ENCODE assay signal across 11 cellular contexts in the genomic region with DNA sequence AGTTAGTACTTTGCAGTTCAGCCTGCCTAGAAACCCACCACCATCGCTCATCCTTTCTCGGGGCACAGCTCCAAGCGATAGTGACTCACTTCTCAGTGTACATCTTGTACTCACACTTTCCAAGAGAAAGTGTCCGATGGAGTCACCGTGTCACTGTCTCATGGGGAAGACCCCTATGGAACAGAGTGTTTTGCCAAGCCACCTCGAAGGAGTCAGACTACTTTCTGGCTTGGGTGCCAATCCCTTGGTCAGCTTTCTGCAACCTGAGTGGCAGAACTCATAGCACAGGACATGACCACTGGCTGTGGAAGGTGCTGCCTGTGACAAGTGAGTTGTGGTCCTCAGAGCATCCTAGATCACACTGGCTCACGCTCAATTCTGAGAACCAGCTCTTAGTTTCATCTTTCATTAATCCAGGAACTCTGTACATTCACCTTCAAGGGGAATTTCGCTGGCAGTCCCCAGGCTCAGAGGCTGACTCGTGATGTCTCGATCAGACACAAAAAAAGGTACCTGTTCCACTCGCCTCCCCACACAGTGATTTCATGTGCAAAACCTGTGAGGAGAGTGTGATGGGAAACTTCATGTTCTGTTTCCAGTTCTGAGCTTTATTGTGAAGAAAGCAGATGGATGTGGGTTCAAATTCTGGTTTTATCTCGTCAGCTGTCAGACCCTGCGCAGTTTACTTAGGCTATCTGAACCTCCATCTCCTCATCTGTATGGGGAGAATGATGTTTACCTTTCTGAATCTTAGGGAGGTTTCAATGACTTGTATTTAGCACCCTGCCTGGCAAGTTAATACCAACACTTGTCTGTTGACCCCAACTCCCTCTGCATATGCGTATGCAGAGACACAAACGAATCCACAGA.
A peak's percentile ranks its signal among the peaks of the same experiment; 100 is the strongest.
DNase-seq lines count a peak whose midpoint lies in the region; ATAC-seq, FAIRE-seq and TF ChIP-seq lines count a peak whose summit lies in the region.
"Had no signal": no experiment of that assay in that cellular context is flagged by ENCODE, and none has a peak within 500 bp of the region (broad histone marks: within the 10 kb centered on the region; RNA-seq: fewer than 3 reads in every experiment).

No MANE protein-coding gene starts in this region.

- H3K27ac Mint-ChIP-seq in CD4-positive, alpha-beta memory T cell = peak overlapping the region; percentile 10 to 97 (median 83)
- H3K27ac Mint-ChIP-seq in T-helper 1 cell treated with Interleukin-12 subunit alpha and Interleukin-12 subunit beta and Interleukin-4 antibody, amounts not matched to agents 30 μg/mL and 1 μg/mL, for 36 hours = peak overlapping the region; percentile 87
- peak overlapping the region; percentile 94 for H3K27ac Mint-ChIP-seq in activated T-helper 2 cell treated with anti-CD3 and anti-CD28 coated beads, Interferon-gamma antibody, Interleukin-2, Interleukin-4, amounts not matched to agents 10 μg/mL and 5 μg/mL and 100 μg/mL, durations not matched to agents 14 hours and 24 hours and 36 hours

- H3K4me1 ChIP-seq in CD4-positive, alpha-beta memory T cell (ENCODE audit: insufficient read depth, low read length) = peaks cover 64% of the 10 kb centered on the region
- H3K4me1 ChIP-seq in smooth muscle cell (ENCODE audit: low read depth) = no peaks in the 10 kb centered on the region

- no peak overlapping the region for H3K9ac ChIP-seq in smooth muscle cell (ENCODE audit: low read depth)

- H3K9me3 ChIP-seq in CD4-positive, alpha-beta memory T cell (ENCODE audit: control insufficient read depth in 1 of 2, low read length in 2 of 2) = no peaks in the 10 kb centered on the region
- H3K9me3 ChIP-seq in smooth muscle cell (replicated peaks; ENCODE audit: low read depth) = no peaks in the 10 kb centered on the region

- H2AFZ ChIP-seq in smooth muscle cell (ENCODE audit: low read depth) = no peak overlapping the region

- H3K4me3 ChIP-seq in CD4-positive, alpha-beta memory T cell (ENCODE audit: low read length in 2 of 2) = peak overlapping the region in 1 of 2 donors; percentile 20
- H3K4me3 ChIP-seq in smooth muscle cell = no peak overlapping the region

- FAIRE-seq in D721Med (lab: Jason Lieb, UNC) = no peak

- H3K4me2 ChIP-seq in smooth muscle cell = no peak overlapping the region

- TF ChIP-seq CTCF in D721Med (IDR thresholded peaks at IDR 0.05; ENCODE audit: insufficient read depth, missing control alignments) (no peak), smooth muscle cell (IDR thresholded peaks at IDR 0.05; ENCODE audit: borderline replicate concordance, insufficient read depth, poor library complexity, severe bottlenecking) (no peak)

- H3K4me3 Mint-ChIP-seq in CD4-positive, alpha-beta memory T cell = peak overlapping the region in 4 of 8 donors; percentile 7 to 66 (median 58)
- peak overlapping the region; percentile 49 for H3K4me3 Mint-ChIP-seq in T-helper 1 cell treated with Interleukin-12 subunit alpha and Interleukin-12 subunit beta and Interleukin-4 antibody, amounts not matched to agents 30 μg/mL and 1 μg/mL, for 36 hours
- peak overlapping the region; percentile 55 for H3K4me3 Mint-ChIP-seq in activated T-helper 2 cell treated with anti-CD3 and anti-CD28 coated beads, Interferon-gamma antibody, Interleukin-2, Interleukin-4, amounts not matched to agents 10 μg/mL and 5 μg/mL and 100 μg/mL, durations not matched to agents 14 hours and 24 hours and 36 hours (ENCODE audit: low read depth)

- CTCF ChIA-PET in CD4-positive, alpha-beta memory T cell (lab: Charles Lee; ENCODE audit: partially characterized antibody) = interaction anchor here (0.6 to 9.3 kb wide), 9 partner anchors 8 to 260 kb away, joined by 3 to 111 read pairs (median 4); a partner anchor contains a TSS

- POLR2A ChIA-PET in CD4-positive, alpha-beta memory T cell (lab: Charles Lee; ENCODE audit: partially characterized antibody) = interaction anchor here (1.3 to 10.6 kb wide), 4 partner anchors 9 to 174 kb away, joined by 3 to 253 read pairs (median 11); a partner anchor contains a TSS

- no peak for ATAC-seq in HG03521 (IDR thresholded peaks at IDR 0.05; ENCODE audit: unreplicated experiment)

- 75% methylated on average over 15 of the region's 15 CpGs for WGBS in smooth muscle cell (ENCODE audit: low lambda C conversion rate)

- no peaks in the 10 kb centered on the region for H4K20me1 ChIP-seq in smooth muscle cell (ENCODE audit: low read depth)

- no peaks in the 10 kb centered on the region for H3K27me3 ChIP-seq in CD4-positive, alpha-beta memory T cell (ENCODE audit: insufficient read depth, low read length)
- H3K27me3 ChIP-seq in smooth muscle cell (ENCODE audit: low read depth) = peaks cover 11% of the 10 kb centered on the region

- intact Hi-C loops in CD4-positive, alpha-beta memory T cell (cut with micrococcal nuclease) = no loop called here
- intact Hi-C loops in activated T-helper 2 cell treated with anti-CD3 and anti-CD28 coated beads, Interferon-gamma antibody, Interleukin-2, Interleukin-4, amounts not matched to agents 10 μg/mL and 5 μg/mL and 100 μg/mL, durations not matched to agents 14 hours and 24 hours and 36 hours (cut with micrococcal nuclease) = loop anchor here (1.0 kb wide), 7 partner anchors 14 to 170 kb away; no protein-coding TSS in a partner anchor

- peaks cover 52 to 88% (median 67%) of the 10 kb centered on the region in 4 donors for H3K4me1 Mint-ChIP-seq in CD4-positive, alpha-beta memory T cell
- peaks cover 81% of the 10 kb centered on the region for H3K4me1 Mint-ChIP-seq in T-helper 1 cell treated with Interleukin-12 subunit alpha and Interleukin-12 subunit beta and Interleukin-4 antibody, amounts not matched to agents 30 μg/mL and 1 μg/mL, for 36 hours (ENCODE audit: low read depth)
- peaks cover 86% of the 10 kb centered on the region for H3K4me1 Mint-ChIP-seq in activated T-helper 2 cell treated with anti-CD3 and anti-CD28 coated beads, Interferon-gamma antibody, Interleukin-2, Interleukin-4, amounts not matched to agents 10 μg/mL and 5 μg/mL and 100 μg/mL, durations not matched to agents 14 hours and 24 hours and 36 hours (ENCODE audit: low read depth)

- peaks cover 0 to 5% of the 10 kb centered on the region in 2 donors for H3K36me3 Mint-ChIP-seq in CD4-positive, alpha-beta memory T cell
- peaks cover 6% of the 10 kb centered on the region for H3K36me3 Mint-ChIP-seq in T-helper 1 cell treated with Interleukin-12 subunit alpha and Interleukin-12 subunit beta and Interleukin-4 antibody, amounts not matched to agents 30 μg/mL and 1 μg/mL, for 36 hours (ENCODE audit: low read depth)
- peaks cover under 1% of the 10 kb centered on the region for H3K36me3 Mint-ChIP-seq in activated T-helper 2 cell treated with anti-CD3 and anti-CD28 coated beads, Interferon-gamma antibody, Interleukin-2, Interleukin-4, amounts not matched to agents 10 μg/mL and 5 μg/mL and 100 μg/mL, durations not matched to agents 14 hours and 24 hours and 36 hours (ENCODE audit: low read depth)

- H3K36me3 ChIP-seq in CD4-positive, alpha-beta memory T cell (ENCODE audit: insufficient read depth, low read length) = no peaks in the 10 kb centered on the region
- H3K36me3 ChIP-seq in smooth muscle cell (ENCODE audit: low read depth) = no peaks in the 10 kb centered on the region

- H3K27me3 Mint-ChIP-seq in CD4-positive, alpha-beta memory T cell = no peaks in the 10 kb centered on the region
- no peaks in the 10 kb centered on the region for H3K27me3 Mint-ChIP-seq in T-helper 1 cell treated with Interleukin-12 subunit alpha and Interleukin-12 subunit beta and Interleukin-4 antibody, amounts not matched to agents 30 μg/mL and 1 μg/mL, for 36 hours (ENCODE audit: low read depth)
- H3K27me3 Mint-ChIP-seq in activated T-helper 2 cell treated with anti-CD3 and anti-CD28 coated beads, Interferon-gamma antibody, Interleukin-2, Interleukin-4, amounts not matched to agents 10 μg/mL and 5 μg/mL and 100 μg/mL, durations not matched to agents 14 hours and 24 hours and 36 hours (ENCODE audit: low read depth) = no peaks in the 10 kb centered on the region

- H3K9me3 Mint-ChIP-seq in CD4-positive, alpha-beta memory T cell = no peaks in the 10 kb centered on the region
- H3K9me3 Mint-ChIP-seq in T-helper 1 cell treated with Interleukin-12 subunit alpha and Interleukin-12 subunit beta and Interleukin-4 antibody, amounts not matched to agents 30 μg/mL and 1 μg/mL, for 36 hours = peaks cover 12% of the 10 kb centered on the region
- H3K9me3 Mint-ChIP-seq in activated T-helper 2 cell treated with anti-CD3 and anti-CD28 coated beads, Interferon-gamma antibody, Interleukin-2, Interleukin-4, amounts not matched to agents 10 μg/mL and 5 μg/mL and 100 μg/mL, durations not matched to agents 14 hours and 24 hours and 36 hours = peaks cover 10% of the 10 kb centered on the region

- peak overlapping the region; percentile 24 for H3K27ac ChIP-seq in CD4-positive, alpha-beta memory T cell (ENCODE audit: low read depth, low read length)
- no peak overlapping the region for H3K27ac ChIP-seq in smooth muscle cell (ENCODE audit: low read depth)
- H3K27ac ChIP-seq: HL-60 had no signal

- peak in 1 of 5 donors; percentile 65 for DNase-seq in CD4-positive, alpha-beta memory T cell
- DNase-seq in activated T-helper 2 cell treated with anti-CD3 and anti-CD28 coated beads, Interferon-gamma antibody, Interleukin-2, Interleukin-4, amounts not matched to agents 10 μg/mL and 5 μg/mL and 100 μg/mL, durations not matched to agents 14 hours and 24 hours and 36 hours (ENCODE audit: low spot score) = peak; percentile 39
- peak; percentile 81 for DNase-seq in stimulated activated CD4-positive, alpha-beta T cell treated with anti-CD3 and anti-CD28 coated beads, Interleukin-15, amount 100 ng/mL, for 24 hours
- DNase-seq in NCI-H2081 treated with DMSO at 0.1 percent for 48 hours (lab: John Stamatoyannopoulos, UW) (no peak), D721Med (ENCODE audit: insufficient read length, low spot score) (no peak), smooth muscle cell (lab: John Stamatoyannopoulos, UW; ENCODE audit: unreplicated experiment) (no peak)
- DNase-seq: effector CD4-positive, alpha-beta T cell; NCI-H146 had no signal

- no peaks in the 10 kb centered on the region for H3F3A ChIP-seq in smooth muscle cell (ENCODE audit: low read depth)

- H3K79me2 ChIP-seq in smooth muscle cell (ENCODE audit: low read depth) = no peaks in the 10 kb centered on the region

Comparison
In these comparisons a context has a peak if more than half of its experiments do, and no peak if none do; other contexts are left out.
1. DNase-seq: peak in activated T-helper 2 cell treated with anti-CD3 and anti-CD28 coated beads, Interferon-gamma antibody, Interleukin-2, Interleukin-4, amounts not matched to agents 10 μg/mL and 5 μg/mL and 100 μg/mL, durations not matched to agents 14 hours and 24 hours and 36 hours (single experiment) and stimulated activated CD4-positive, alpha-beta T cell treated with anti-CD3 and anti-CD28 coated beads, Interleukin-15, amount 100 ng/mL, for 24 hours (single experiment); none in NCI-H2081 treated with DMSO at 0.1 percent for 48 hours (single experiment), D721Med (single experiment) and smooth muscle cell (single experiment).
2. Peak in every context shown above with its lines, with median percentiles within 50 percentile points of each other: H3K27ac Mint-ChIP-seq.